In the genomic region with DNA sequence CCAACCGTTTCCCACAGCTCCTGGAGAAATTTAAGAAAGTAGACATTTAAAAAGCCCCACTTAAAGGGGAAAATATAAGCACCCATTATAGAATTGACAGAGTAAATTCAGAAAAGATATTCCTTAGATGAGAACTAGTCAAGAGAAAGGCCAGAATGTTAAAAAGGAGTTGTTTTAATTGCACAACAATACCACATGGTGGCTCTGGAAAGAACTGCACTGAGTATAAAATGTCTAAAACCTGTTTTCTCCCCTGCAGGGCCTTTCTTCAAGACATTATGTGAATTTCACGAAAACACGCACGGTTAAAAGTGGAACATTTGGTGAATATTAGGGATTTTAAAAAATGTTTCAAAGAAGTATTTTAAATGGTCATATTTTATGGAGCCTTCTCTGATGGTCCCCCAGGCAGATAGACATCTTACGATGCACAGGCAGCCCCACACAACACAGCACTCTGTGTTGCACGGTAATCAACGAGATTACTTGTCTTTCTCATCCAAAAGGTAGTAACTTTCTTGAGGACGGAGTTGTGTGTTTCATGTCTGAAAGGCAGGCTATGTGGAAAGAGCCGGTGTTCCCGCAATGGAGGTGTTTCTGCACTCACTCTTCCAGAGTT, we compare ENCODE assay signal across 9 cellular contexts.
DNase-seq lines count a peak whose midpoint lies in the region; TF ChIP-seq lines count a peak whose summit lies in the region.
"Had no signal": no experiment of that assay in that cellular context is flagged by ENCODE, and none has a peak within 500 bp of the region (broad histone marks: within the 10 kb centered on the region; RNA-seq: fewer than 3 reads in every experiment).

No MANE protein-coding gene starts in this region.

- no peak overlapping the region for H4K8ac ChIP-seq in mesendoderm (ENCODE audit: low read depth, low read length)

- no peak overlapping the region for H3K9ac ChIP-seq in mesendoderm (ENCODE audit: low read length)

- no peak overlapping the region for H3K27ac ChIP-seq in C4-2B
- H3K27ac ChIP-seq in mesendoderm (ENCODE audit: low read depth, low read length) = no peak overlapping the region

- DNase-seq in NAMALWA (ENCODE audit: low spot score) (peak; percentile 48), chondrocyte (ENCODE audit: low spot score) (no peak), mesendoderm (peak; percentile 11), GDM1 (lab: John Stamatoyannopoulos, UW) (no peak), NCI-H2081 treated with DMSO at 0.1 percent for 48 hours (lab: John Stamatoyannopoulos, UW) (no peak), NCI-H1694 (lab: John Stamatoyannopoulos, UW) (no peak)
- DNase-seq in activated CD4-positive, alpha-beta T cell treated with anti-CD3 and anti-CD28 coated beads for 4 hours = no peak
- DNase-seq: mucosa of descending colon had no signal

- TF ChIP-seq CTCF in C4-2B (conservative IDR thresholded peaks at IDR 0.05) (peak; percentile 45), chondrocyte (IDR thresholded peaks at IDR 0.05) (peak; percentile 89)

- H2BK15ac ChIP-seq in mesendoderm (replicated peaks; ENCODE audit: low read depth) = no peak overlapping the region

- H3K4me3 Mint-ChIP-seq in chondrocyte (ENCODE audit: unreplicated experiment) = no peak overlapping the region

- no peaks in the 10 kb centered on the region for H3K4me1 ChIP-seq in mesendoderm (ENCODE audit: control insufficient read depth, low read depth, low read length)

- no peak overlapping the region for H3K4me3 ChIP-seq in mesendoderm (ENCODE audit: low read length)
- H3K4me3 ChIP-seq: mucosa of descending colon had no signal

- peaks cover 10% of the 10 kb centered on the region for H3K9me3 Mint-ChIP-seq in chondrocyte (ENCODE audit: low read depth)

- H3K4ac ChIP-seq in mesendoderm (ENCODE audit: low read depth, low read length) = no peak overlapping the region

- no peaks in the 10 kb centered on the region for H3K36me3 ChIP-seq in mesendoderm (ENCODE audit: control insufficient read depth, insufficient read depth, low read length)

- no peak overlapping the region for H3K18ac ChIP-seq in mesendoderm (ENCODE audit: low read length)

- H3K36me3 Mint-ChIP-seq in chondrocyte (ENCODE audit: low read depth) = no peaks in the 10 kb centered on the region

- no peak overlapping the region for H2BK120ac ChIP-seq in mesendoderm (ENCODE audit: low read depth, low read length)

- H3K4me1 Mint-ChIP-seq in chondrocyte (ENCODE audit: low read depth) = peaks cover 5% of the 10 kb centered on the region

- H3K79me1 ChIP-seq in mesendoderm (ENCODE audit: low read length) = no peaks in the 10 kb centered on the region

- H3K23ac ChIP-seq in mesendoderm (ENCODE audit: low read length) = no peak overlapping the region

- H4K5ac ChIP-seq in mesendoderm (ENCODE audit: low read length) = no peak overlapping the region

- H3K27ac Mint-ChIP-seq in chondrocyte (ENCODE audit: unreplicated experiment) = no peak overlapping the region

- no CpG with 5 or more reads among the region's 10 CpGs for WGBS in mesendoderm (ENCODE audit: extremely low coverage, insufficient coverage, low lambda C conversion rate)

- H3K4me2 ChIP-seq in mesendoderm (ENCODE audit: low read length) = no peak overlapping the region

- no peaks in the 10 kb centered on the region for H3K27me3 ChIP-seq in mesendoderm (ENCODE audit: insufficient read depth, low read length, poor library complexity)

- no peaks in the 10 kb centered on the region for H3K27me3 Mint-ChIP-seq in chondrocyte (ENCODE audit: low read depth)

- H3K56ac ChIP-seq in mesendoderm (ENCODE audit: low read length) = no peak overlapping the region

- no peak overlapping the region for H2AK5ac ChIP-seq in mesendoderm (ENCODE audit: low read length)

- no peak overlapping the region for H2BK5ac ChIP-seq in mesendoderm (ENCODE audit: low read length)

- H3K79me2 ChIP-seq in mesendoderm (ENCODE audit: control insufficient read depth, insufficient read depth, low read length) = no peaks in the 10 kb centered on the region

Comparison
In these comparisons a context has a peak if more than half of its experiments do, and no peak if none do; other contexts are left out.
1. DNase-seq: peak in NAMALWA (single experiment) and mesendoderm (single experiment); none in chondrocyte (single experiment), GDM1 (single experiment), NCI-H2081 treated with DMSO at 0.1 percent for 48 hours (single experiment), NCI-H1694 (single experiment) and activated CD4-positive, alpha-beta T cell treated with anti-CD3 and anti-CD28 coated beads for 4 hours (0 of 2).